Comparison of ENCODE assay signal across 8 cellular contexts in the genomic region with DNA sequence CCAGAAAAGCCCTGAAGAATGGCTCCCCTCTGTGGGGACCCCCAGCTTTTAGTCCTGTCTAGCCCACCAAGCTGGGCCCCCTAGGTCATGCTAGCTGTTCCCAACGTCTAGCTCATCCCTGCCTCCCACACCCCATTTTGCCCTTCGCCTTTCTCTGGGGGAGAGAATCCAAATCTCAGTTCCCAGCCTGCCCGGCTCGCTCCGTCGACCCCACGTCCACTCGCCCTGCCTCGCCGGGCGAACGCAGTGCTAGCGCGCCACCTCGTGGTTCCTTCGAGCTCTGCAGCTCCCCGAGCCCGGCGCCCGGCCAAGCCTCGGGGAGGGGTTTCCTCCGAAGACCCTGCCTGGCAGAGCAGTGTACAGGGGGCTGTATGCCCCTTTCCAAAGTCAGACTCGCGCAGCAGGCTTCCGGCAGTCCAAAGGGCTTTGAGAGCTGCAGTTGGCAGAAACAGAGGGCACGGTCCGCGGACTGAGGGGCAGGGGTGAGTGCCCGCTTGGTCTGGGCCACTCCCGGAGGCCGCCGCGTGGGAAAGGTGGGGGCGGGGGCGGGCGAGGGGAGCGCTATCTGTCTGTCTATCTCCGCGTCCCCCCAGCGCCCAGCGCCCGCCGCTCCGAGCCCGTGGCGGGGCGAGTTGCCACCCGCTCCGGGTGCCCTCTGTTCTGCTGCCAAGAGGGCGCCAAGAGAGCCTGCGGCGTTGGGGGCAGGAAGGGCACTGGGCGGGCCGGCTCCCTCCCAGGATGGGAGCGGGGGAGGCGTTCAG. TPM values are rescaled to one million over a fixed set of nuclear protein-coding genes. Genes with fewer than 3 reads are reported as not detected.
DNase-seq lines count a peak whose midpoint lies in the region; ATAC-seq and TF ChIP-seq lines count a peak whose summit lies in the region.

No MANE protein-coding gene starts in this region.

- peak overlapping the region; percentile 76 for H3K4me2 ChIP-seq in GM23248 (ENCODE audit: unreplicated experiment)

- TF ChIP-seq CTCF in AG04449 (IDR thresholded peaks at IDR 0.05; ENCODE audit: insufficient read depth, low read length, missing control alignments): peak; percentile 98
- peak; percentile 92 for TF ChIP-seq CTCF in fibroblast of the aortic adventitia (IDR thresholded peaks at IDR 0.05; ENCODE audit: insufficient read depth, low read length)
- TF ChIP-seq CTCF in omental fat pad (IDR thresholded peaks at IDR 0.05): peak in 2 of 3 donors; percentile 83 to 93
- peak; percentile 95 to 97 (median 97) for TF ChIP-seq CTCF in tibial nerve (IDR thresholded peaks at IDR 0.05)

- 0 out of 2 replicates have a peak, but pooled peaks cover 6% of the 10 kb centered on the region for H3K4me1 ChIP-seq in GM23248 (ENCODE audit: insufficient read depth)
- H3K4me1 ChIP-seq in tibial nerve: peaks cover 0 to 47% (median 20%) of the 10 kb centered on the region in 4 donors

- TF ChIP-seq EP300 in tibial nerve (IDR thresholded peaks at IDR 0.05): no peak

- no peaks in the 10 kb centered on the region for H3K79me2 ChIP-seq in GM23248 (ENCODE audit: insufficient read depth)

- CTCF ChIA-PET in AG04449 (lab: Yijun Ruan, JAX): interaction anchor here (0.6 to 12.0 kb wide), 80 partner anchors 10 to 587 kb away, joined by 3 to 753 read pairs (median 10); a partner anchor contains a TSS

- H3K27ac ChIP-seq in GM23248 (no peak overlapping the region), tibial nerve (no peak overlapping the region)

- peaks cover 27% of the 10 kb centered on the region for H3K27me3 ChIP-seq in GM23248 (replicated peaks; ENCODE audit: insufficient read depth)
- H3K27me3 ChIP-seq in tibial nerve: peaks cover 0 to 96% of the 10 kb centered on the region in 2 donors

- no peak for DNase-seq in AG04449 (ENCODE audit: low read depth, low spot score)
- peak; percentile 73 for DNase-seq in GM23248
- DNase-seq in NOMO-1 treated with DMSO at 0.1 percent for 48 hours (lab: John Stamatoyannopoulos, UW; ENCODE audit: unreplicated experiment): peak; percentile 38
- DNase-seq in activated T-cell treated with anti-CD3 and anti-CD28 coated beads for 4 hours: peak; percentile 65
- DNase-seq in fibroblast of the aortic adventitia (ENCODE audit: low read depth): peak; percentile 24
- DNase-seq in omental fat pad (ENCODE audit: low spot score): no peak
- peak in 1 of 2 donors; percentile 28 for DNase-seq in tibial nerve (ENCODE audit: low spot score in 2 of 2)

- H3K9me2 ChIP-seq in GM23248 (ENCODE audit: insufficient read depth): no peaks in the 10 kb centered on the region

- peak overlapping the region; percentile 67 for H2AFZ ChIP-seq in GM23248

- no peaks in the 10 kb centered on the region for H4K20me1 ChIP-seq in GM23248 (ENCODE audit: insufficient read depth)

- POLR2A ChIA-PET in AG04449 (lab: Yijun Ruan, JAX): no interaction called here

- ATAC-seq in omental fat pad (ENCODE audit: low FRiP score): peak; percentile 48
- ATAC-seq in HG02610 (IDR thresholded peaks at IDR 0.05; ENCODE audit: unreplicated experiment): no peak

- peak overlapping the region; percentile 27; the same call in 1 of the 2 replicates for H3K9ac ChIP-seq in GM23248

- H3K4me3 ChIP-seq in AG04449 (ENCODE audit: low read depth, low read length) (peak overlapping the region; percentile 54), GM23248 (peak overlapping the region; percentile 68), fibroblast of the aortic adventitia (ENCODE audit: low read depth, low read length) (peak overlapping the region; percentile 55), tibial nerve (peak overlapping the region; percentile 8 to 50 (median 38))

- TF ChIP-seq POLR2A in tibial nerve (IDR thresholded peaks at IDR 0.05): no peak

- H3K9me3 ChIP-seq in GM23248 (ENCODE audit: low read depth) (no peaks in the 10 kb centered on the region), tibial nerve (no peaks in the 10 kb centered on the region)

- H3K36me3 ChIP-seq in GM23248 (ENCODE audit: low read depth) (no peaks in the 10 kb centered on the region), tibial nerve (no peaks in the 10 kb centered on the region)

- in situ Hi-C loops in GM23248 (cut with MboI): loop anchor here (25.0 kb wide), 1 partner anchor 434 kb away; no protein-coding TSS in a partner anchor

- no peaks in the 10 kb centered on the region for H3F3A ChIP-seq in GM23248 (ENCODE audit: insufficient read depth)

- WGBS in GM23248 (ENCODE audit: low coverage in 1 of 2, low lambda C conversion rate in 2 of 2, missing lambda C conversion rate in 2 of 2), 2 experiments: 2% methylated on average over 25 to 56 of the region's 56 CpGs
- 1% methylated on average over 29 to 48 of the region's 56 CpGs for WGBS in tibial nerve, 2 donors

RNA-seq across cellular contexts. Expression of a gene that starts 1.7 kb away (rescaled TPM):
- total RNA-seq in GM23248 (2014; rRNA removed; shearing (Covaris generic)): 0.43 and 0.51 TPM in 2 replicates
- polyA plus RNA-seq in GM23248 (2016; fragmentation: Nextera tagmentation; extraction: Ambion mirVana): 1.0 and 1.4 TPM in 2 replicates
- not detected in 2 replicates for total RNA-seq in fibroblast of the aortic adventitia (ENCODE audit: low replicate concordance)
- total RNA-seq in omental fat pad: under 1 TPM in 1 of 4 donors, not detected in 3; 0.28 TPM
- under 1 TPM in 1 of 4 donors, not detected in 3; 0.30 TPM for total RNA-seq in tibial nerve

RNA-seq across cellular contexts. Expression of a gene that starts 27.7 kb away (rescaled TPM):
- total RNA-seq in GM23248 (2014; rRNA removed; shearing (Covaris generic)): 0.76 TPM in 1 of 2 replicates, not detected in the other
- polyA plus RNA-seq in GM23248 (2016; fragmentation: Nextera tagmentation; extraction: Ambion mirVana): 0.15 and 0.40 TPM in 2 replicates
- total RNA-seq in fibroblast of the aortic adventitia (ENCODE audit: low replicate concordance): not detected in 2 replicates
- under 1 TPM in 1 of 4 donors, not detected in 3; 0.37 TPM for total RNA-seq in omental fat pad
- not detected for total RNA-seq in tibial nerve

RNA-seq across cellular contexts. Expression of a gene that starts 59.2 kb away (rescaled TPM):
- total RNA-seq in GM23248 (2014; rRNA removed; shearing (Covaris generic)): 321 and 330 TPM in 2 replicates
- 105 and 111 TPM in 2 replicates for polyA plus RNA-seq in GM23248 (2016; fragmentation: Nextera tagmentation; extraction: Ambion mirVana)
- 16.1 and 35.1 TPM in 2 replicates for total RNA-seq in fibroblast of the aortic adventitia (ENCODE audit: low replicate concordance)
- total RNA-seq in omental fat pad: 10 to 100 TPM; 28.5 to 99.8 (median 41.2) TPM
- total RNA-seq in tibial nerve: 10 to 100 TPM; 59.2 to 85.7 (median 69.1) TPM

Comparison
In these comparisons a context has a peak if more than half of its experiments do, and no peak if none do; other contexts are left out.
1. DNase-seq: peak in GM23248 (single experiment), NOMO-1 treated with DMSO at 0.1 percent for 48 hours (single experiment), activated T-cell treated with anti-CD3 and anti-CD28 coated beads for 4 hours (single experiment) and fibroblast of the aortic adventitia (single experiment); none in AG04449 (single experiment) and omental fat pad (single experiment).
2. Peak in every context shown above with its lines, with median percentiles within 50 percentile points of each other: H3K4me3 ChIP-seq and CTCF ChIP-seq.